Comparison of ENCODE assay signal across 8 cellular contexts in the genomic region with DNA sequence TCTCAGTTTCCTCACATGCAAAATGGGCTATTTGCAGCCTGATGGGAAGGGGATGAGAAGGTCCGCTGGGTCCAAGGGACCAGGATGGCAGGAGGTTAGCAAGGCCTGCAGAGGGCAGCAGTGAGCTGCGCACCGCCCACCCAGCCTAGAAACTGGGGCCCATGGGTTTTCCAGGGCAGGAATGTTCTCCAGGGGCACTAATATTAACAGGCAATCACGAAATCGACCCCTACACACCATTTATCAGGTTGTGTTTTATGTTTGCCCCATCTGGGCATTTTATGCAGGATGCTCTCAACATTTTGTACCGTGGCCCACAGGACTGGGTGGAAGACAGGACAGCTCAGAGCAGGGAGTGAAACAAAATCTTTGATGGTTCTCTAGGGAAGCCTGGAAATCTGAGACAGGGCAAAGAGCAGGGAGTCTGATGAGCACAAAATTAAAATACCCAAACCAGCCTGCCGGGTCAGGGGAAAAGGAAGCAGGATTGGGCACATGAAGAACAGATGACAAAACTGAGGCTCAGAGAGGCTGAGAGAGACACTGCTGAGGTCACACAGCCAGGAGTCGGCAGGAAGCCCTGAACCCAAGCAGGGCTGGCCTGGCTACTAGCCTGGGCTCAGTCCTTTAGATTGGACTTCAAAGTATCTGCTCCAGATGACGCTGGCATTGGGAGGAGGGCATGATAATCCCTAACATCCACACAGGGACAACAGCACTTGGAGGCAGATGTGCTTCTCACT. TPM values are rescaled to one million over a fixed set of nuclear protein-coding genes. Genes with fewer than 3 reads are reported as not detected.
DNase-seq lines count a peak whose midpoint lies in the region; ATAC-seq and TF ChIP-seq lines count a peak whose summit lies in the region.

No MANE protein-coding gene starts in this region.

- H3K36me3 ChIP-seq in DOHH2 (ENCODE audit: control insufficient read depth, low read length), result peaks cover 25% of the 10 kb centered on the region
- H3K36me3 ChIP-seq in Karpas-422 (ENCODE audit: insufficient read depth, low read length), result peaks cover 6% of the 10 kb centered on the region; the same call in 1 of the 2 replicates

- ATAC-seq in left cardiac atrium (peak; percentile 62 to 65), HG02970 (IDR thresholded peaks at IDR 0.05; ENCODE audit: low FRiP score, unreplicated experiment) (no peak)

- intact Hi-C loops in left cardiac atrium (cut with DNase I), result loop anchor here (1.0 to 10.0 kb wide), 4 partner anchors 56 to 206 kb away; no protein-coding TSS in a partner anchor

- H3F3A ChIP-seq in DOHH2 (ENCODE audit: control insufficient read depth, insufficient read depth), result peaks cover 7% of the 10 kb centered on the region

- H3K4me3 ChIP-seq in DOHH2 (ENCODE audit: low read length) (no peak overlapping the region), Karpas-422 (ENCODE audit: low read length) (peak overlapping the region; percentile 67; the same call in 1 of the 2 replicates), retinal pigment epithelial cell (ENCODE audit: low read length) (no peak overlapping the region)

- DNase-seq in Karpas-422 (peak; percentile 83), SW480 (ENCODE audit: low spot score) (peak; percentile 35), amygdala (lab: John Stamatoyannopoulos, UW) (peak in 43 of 56 donors; percentile 18 to 79 (median 47)), left cardiac atrium (peak; percentile 70), retinal pigment epithelial cell (ENCODE audit: low read depth) (no peak), NCI-H1048 (lab: John Stamatoyannopoulos, UW) (no peak)

- H3K4me1 ChIP-seq in DOHH2 (ENCODE audit: control insufficient read depth, low read length), result peaks cover 40% of the 10 kb centered on the region
- H3K4me1 ChIP-seq in Karpas-422 (ENCODE audit: low read length), result peaks cover 44% of the 10 kb centered on the region

- peak; percentile 95 for TF ChIP-seq CTCF in DOHH2 (IDR thresholded peaks at IDR 0.05; ENCODE audit: low read depth, low read length, poor library complexity, severe bottlenecking)
- peak; percentile 97 for TF ChIP-seq CTCF in retinal pigment epithelial cell (conservative IDR thresholded peaks at IDR 0.05; ENCODE audit: low read depth, low read length)

- H3K9me2 ChIP-seq in DOHH2 (replicated peaks; ENCODE audit: control insufficient read depth, low read length), result no peaks in the 10 kb centered on the region
- H3K9me2 ChIP-seq in Karpas-422 (replicated peaks; ENCODE audit: insufficient read depth, low read length), result no peaks in the 10 kb centered on the region

- H3K27ac ChIP-seq in DOHH2 (ENCODE audit: low read depth, low read length) (no peak overlapping the region), Karpas-422 (ENCODE audit: low read length) (peak overlapping the region; percentile 86)

- peaks cover 30% of the 10 kb centered on the region for H3K79me2 ChIP-seq in DOHH2 (ENCODE audit: control insufficient read depth, low read length)
- H3K79me2 ChIP-seq in Karpas-422 (ENCODE audit: low read length), result peaks cover 24% of the 10 kb centered on the region

- peak overlapping the region; percentile 57; the same call in 1 of the 2 replicates for H3K4me2 ChIP-seq in DOHH2 (ENCODE audit: low read length)
- H3K4me2 ChIP-seq in Karpas-422 (ENCODE audit: low read depth, low read length, poor library complexity, severe bottlenecking), result peak overlapping the region; percentile 72

- H4K20me1 ChIP-seq in DOHH2 (ENCODE audit: control insufficient read depth, insufficient read depth, low read depth, low read length) (peaks cover 15% of the 10 kb centered on the region), Karpas-422 (ENCODE audit: insufficient read depth, low read depth, low read length) (peaks cover 5% of the 10 kb centered on the region; the same call in 1 of the 2 replicates)

- peak overlapping the region; percentile 60 for H3K9ac ChIP-seq in Karpas-422 (ENCODE audit: low read length)

- no peak overlapping the region for H2AFZ ChIP-seq in Karpas-422 (ENCODE audit: low read length)

- H3K9me3 ChIP-seq in DOHH2 (ENCODE audit: control insufficient read depth, insufficient read depth, low read length) (peaks cover 17% of the 10 kb centered on the region), Karpas-422 (ENCODE audit: low read length) (peaks cover 20% of the 10 kb centered on the region; the same call in 1 of the 2 replicates)

- H3K27me3 ChIP-seq in DOHH2 (ENCODE audit: control insufficient read depth, low read length) (no peaks in the 10 kb centered on the region), Karpas-422 (ENCODE audit: low read length) (no peaks in the 10 kb centered on the region)

RNA-seq across cellular contexts. Expression of gene BCR, which starts 1.6 kb away (rescaled TPM):
- total RNA-seq in Karpas-422 (2014; rRNA removed; shearing (Covaris generic); ENCODE audit: low replicate concordance), result 29.7 and 40.5 TPM in 2 replicates
- total RNA-seq in left cardiac atrium, result 10 to 100 TPM; 28.0 to 47.1 TPM

RNA-seq across cellular contexts. Expression of gene RAB36, which starts 33.4 kb away (rescaled TPM):
- total RNA-seq in Karpas-422 (2014; rRNA removed; shearing (Covaris generic); ENCODE audit: low replicate concordance), result 4.0 and 10.6 TPM in 2 replicates
- 1 to 10 TPM; 1.0 to 1.3 TPM for total RNA-seq in left cardiac atrium

RNA-seq across cellular contexts. Expression of gene RSPH14, which starts 36.9 kb away (rescaled TPM):
- 2.6 and 3.1 TPM in 2 replicates for total RNA-seq in Karpas-422 (2014; rRNA removed; shearing (Covaris generic); ENCODE audit: low replicate concordance)
- total RNA-seq in left cardiac atrium, result not detected

Comparison
In these comparisons a context has a peak if more than half of its experiments do, and no peak if none do; other contexts are left out.
1. DNase-seq: peak in Karpas-422 (single experiment), SW480 (single experiment), amygdala (43 of 56) and left cardiac atrium (single experiment); none in retinal pigment epithelial cell (single experiment) and NCI-H1048 (single experiment).